ENCODE assay signal across 22 cellular contexts in the genomic region with DNA sequence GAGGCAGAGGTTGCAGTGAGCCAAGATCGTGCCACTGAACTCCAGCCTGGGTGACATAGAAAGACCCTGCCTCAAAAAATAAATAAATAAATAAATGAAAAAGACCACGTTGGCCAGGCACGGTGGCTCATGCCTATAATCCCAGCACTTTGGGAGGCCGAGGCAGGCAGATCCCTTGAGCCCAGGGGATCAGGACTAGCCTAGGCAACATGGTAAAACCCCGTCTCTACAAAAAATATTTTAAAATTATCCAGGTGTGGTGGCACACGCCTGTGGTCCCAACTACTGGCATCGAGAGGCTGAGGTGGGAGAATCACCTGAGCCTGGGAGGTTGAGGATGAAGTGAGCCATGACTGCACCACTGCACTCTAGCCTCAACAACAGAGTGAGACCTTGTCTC.
DNase-seq lines count a peak whose midpoint lies in the region; ATAC-seq and TF ChIP-seq lines count a peak whose summit lies in the region.
"Had no signal": no experiment of that assay in that cellular context is flagged by ENCODE, and none has a peak within 500 bp of the region (broad histone marks: within the 10 kb centered on the region; RNA-seq: fewer than 3 reads in every experiment).

No MANE protein-coding gene starts in this region.

- in situ Hi-C loops in gastrocnemius medialis (cut with MboI; ENCODE audit: low sequenced_read_pairs in 4 of 4) (no loop called here), GM13976 (cut with MboI; ENCODE audit: low sequenced_read_pairs, unreplicated experiment) (no loop called here)

- DNase-seq in heart right ventricle, result no peak
- DNase-seq in Right ventricle myocardium superior, result no peak
- DNase-seq in left ventricle myocardium inferior, result no peak
- DNase-seq in gastrocnemius medialis, result no peak
- DNase-seq in vagina (ENCODE audit: extremely low spot score in 2 of 2), result no peak
- DNase-seq in NOMO-1 treated with DMSO at 0.1 percent for 48 hours (lab: John Stamatoyannopoulos, UW; ENCODE audit: unreplicated experiment), result no peak
- no peak for DNase-seq in GM13976 (ENCODE audit: low spot score)
- DNase-seq: activated CD4-positive, CD25-positive, alpha-beta regulatory T cell treated with anti-CD3 and anti-CD28 coated beads, Interleukin-2, amount 50 U/mL, for 72 hours; activated CD8-positive, alpha-beta T cell treated with anti-CD3 and anti-CD28 coated beads for 36 hours; activated gamma-delta T cell treated with Interleukin-2 at 50 U/mL for 16 hours; activated naive CD8-positive, alpha-beta T cell treated with anti-CD3 and anti-CD28 coated beads, Interleukin-2, amount 50 U/mL, for 24 hours; Caco-2; DMS79 treated with DMSO at 0.1 percent for 48 hours; KG1; NCI-H1436 treated with DMSO at 0.1 percent for 48 hours; SJCRH30; stimulated activated CD4-positive, alpha-beta T cell treated with anti-CD3 and anti-CD28 coated beads, Interleukin-15, amount 100 ng/mL, for 24 hours; stimulated activated naive CD8-positive, alpha-beta T cell treated with anti-CD3 and anti-CD28 coated beads, Interleukin-15, Interleukin-2, amounts not matched to agents 100 U/mL and 50 U/mL, for 24 hours had no signal

- H3K27ac ChIP-seq in heart right ventricle, result peak overlapping the region; percentile 79 to 97 (median 88)
- peak overlapping the region; percentile 97 for H3K27ac ChIP-seq in left ventricle myocardium inferior (replicated peaks)
- peak overlapping the region; percentile 91 to 98 (median 97) for H3K27ac ChIP-seq in gastrocnemius medialis
- peak overlapping the region; percentile 26 for H3K27ac ChIP-seq in vagina
- H3K27ac ChIP-seq: A549, SJCRH30 had no signal

- 76 to 86% methylated on average over 7 of the region's 7 CpGs for WGBS in heart right ventricle, 2 donors

- intact Hi-C loops in heart right ventricle (cut with DNase I) (no loop called here), Right ventricle myocardium superior (cut with DNase I) (no loop called here), left ventricle myocardium inferior (cut with micrococcal nuclease) (no loop called here), gastrocnemius medialis (cut with DNase I; ENCODE audit: low total_unique reads) (loop anchor here (5.0 kb wide), 1 partner anchor 120 kb away; no protein-coding TSS in a partner anchor), vagina (cut with DNase I) (no loop called here)

- H3K4me1 ChIP-seq in heart right ventricle, result peaks cover 8 to 91% (median 73%) of the 10 kb centered on the region in 9 donors
- peaks cover 98% of the 10 kb centered on the region for H3K4me1 ChIP-seq in left ventricle myocardium inferior
- H3K4me1 ChIP-seq in gastrocnemius medialis, result peaks cover 78 to 84% of the 10 kb centered on the region in 2 donors
- peaks cover 30% of the 10 kb centered on the region for H3K4me1 ChIP-seq in vagina
- H3K4me1 ChIP-seq: BE2C, Caco-2, SJCRH30 had no signal

- H3K36me3 ChIP-seq in heart right ventricle (peaks cover 0 to 78% (median 14%) of the 10 kb centered on the region in 9 donors), left ventricle myocardium inferior (peaks cover 58% of the 10 kb centered on the region), gastrocnemius medialis (peaks cover 0 to 35% of the 10 kb centered on the region in 2 donors), vagina (peaks cover 0 to 3% of the 10 kb centered on the region in 2 donors)
- H3K36me3 ChIP-seq: BE2C, left lung, SJCRH30 had no signal

- TF ChIP-seq CTCF in heart right ventricle (IDR thresholded peaks at IDR 0.05), result no peak
- no peak for TF ChIP-seq CTCF in left ventricle myocardium inferior (IDR thresholded peaks at IDR 0.05; ENCODE audit: borderline replicate concordance)
- no peak for TF ChIP-seq CTCF in gastrocnemius medialis (IDR thresholded peaks at IDR 0.05 in 4 of 5, conservative IDR thresholded peaks at IDR 0.05 in 1 of 5)
- TF ChIP-seq CTCF in vagina (IDR thresholded peaks at IDR 0.05), result no peak
- no peak for TF ChIP-seq CTCF in GM13976 (IDR thresholded peaks at IDR 0.05; ENCODE audit: borderline replicate concordance, control extremely low read depth, extremely low read depth, insufficient read depth, missing control alignments)

- no peak for ATAC-seq in heart right ventricle
- no peak for ATAC-seq in Right ventricle myocardium superior (ENCODE audit: poor library complexity)
- no peak for ATAC-seq in gastrocnemius medialis
- no peak for ATAC-seq in GM21723 (IDR thresholded peaks at IDR 0.05; ENCODE audit: unreplicated experiment)
- ATAC-seq: activated CD8-positive, alpha-beta T cell treated with anti-CD3 and anti-CD28 coated beads for 36 hours; activated naive CD8-positive, alpha-beta T cell treated with anti-CD3 and anti-CD28 coated beads, Interleukin-2, amount 50 U/mL, for 24 hours; stimulated activated naive CD8-positive, alpha-beta T cell treated with anti-CD3 and anti-CD28 coated beads, Interleukin-15, Interleukin-2, amounts not matched to agents 100 U/mL and 50 U/mL, for 24 hours had no signal

- H3K4me3 ChIP-seq in heart right ventricle (no peak overlapping the region), left ventricle myocardium inferior (no peak overlapping the region), gastrocnemius medialis (no peak overlapping the region), vagina (no peak overlapping the region)
- H3K4me3 ChIP-seq: A549, left lung, SJCRH30 had no signal

- no peaks in the 10 kb centered on the region for H3K9me3 ChIP-seq in heart right ventricle
- no peaks in the 10 kb centered on the region for H3K9me3 ChIP-seq in left ventricle myocardium inferior (replicated peaks)
- no peaks in the 10 kb centered on the region for H3K9me3 ChIP-seq in gastrocnemius medialis
- no peaks in the 10 kb centered on the region for H3K9me3 ChIP-seq in vagina
- H3K9me3 ChIP-seq: A549, BE2C, Caco-2, left lung, SJCRH30 had no signal

- TF ChIP-seq POLR2A in gastrocnemius medialis (IDR thresholded peaks at IDR 0.05) (no peak), vagina (IDR thresholded peaks at IDR 0.05) (no peak)

- H3K27me3 ChIP-seq in heart right ventricle (no peaks in the 10 kb centered on the region), left ventricle myocardium inferior (ENCODE audit: low read depth) (no peaks in the 10 kb centered on the region), gastrocnemius medialis (no peaks in the 10 kb centered on the region), vagina (no peaks in the 10 kb centered on the region)
- H3K27me3 ChIP-seq: BE2C, left lung, SJCRH30 had no signal

Comparison
In these comparisons a context has a peak if more than half of its experiments do, and no peak if none do; other contexts are left out.
1. H3K27ac ChIP-seq: peak in every context shown above with its lines; median percentile 97 in left ventricle myocardium inferior; 97 in gastrocnemius medialis; 88 in heart right ventricle; 26 in vagina.